In genomic region chr5:79143684-79144379, GRCh38 we compare ENCODE assay signal across 18 cellular contexts.
DNase-seq lines count a peak whose midpoint lies in the region; ATAC-seq and TF ChIP-seq lines count a peak whose summit lies in the region.
"Had no signal": no experiment of that assay in that cellular context is flagged by ENCODE, and none has a peak within 500 bp of the region (broad histone marks: within the 10 kb centered on the region; RNA-seq: fewer than 3 reads in every experiment).

No MANE protein-coding gene starts in this region.

- H3K4me1 Mint-ChIP-seq in activated naive CD4-positive, alpha-beta T cell treated with anti-CD3 and anti-CD28 coated beads, Interleukin-2, amount 10 ng/mL, durations not matched to agents 7 days and 5 days: no peaks in the 10 kb centered on the region
- H3K4me1 Mint-ChIP-seq: memory B cell had no signal

- H3K36me3 Mint-ChIP-seq in activated naive CD4-positive, alpha-beta T cell treated with anti-CD3 and anti-CD28 coated beads, Interleukin-2, amount 10 ng/mL, durations not matched to agents 7 days and 5 days: no peaks in the 10 kb centered on the region

- no peak for ATAC-seq in GM18868 (IDR thresholded peaks at IDR 0.05; ENCODE audit: unreplicated experiment)

- DNase-seq in AG10803 (ENCODE audit: low read depth): peak; percentile 25
- peak; percentile 84 for DNase-seq in HPDE6-E6E7 (ENCODE audit: extremely low spot score)
- peak; percentile 16 for DNase-seq in astrocyte of the cerebellum (ENCODE audit: low read depth)
- peak in 33 of 42 donors; percentile 7 to 75 (median 39) for DNase-seq in head of caudate nucleus
- no peak for DNase-seq in activated naive CD4-positive, alpha-beta T cell treated with anti-CD3 and anti-CD28 coated beads, Interleukin-2, amount 10 ng/mL, durations not matched to agents 7 days and 5 days
- DNase-seq in NCI-H2196 treated with DMSO at 0.1 percent for 48 hours (lab: John Stamatoyannopoulos, UW; ENCODE audit: unreplicated experiment): no peak
- DNase-seq in activated CD4-positive, alpha-beta T cell treated with anti-CD3 and anti-CD28 coated beads, Interleukin-2, amount 50 U/mL, for 4 hours: no peak
- DNase-seq: activated CD4-positive, CD25-positive, alpha-beta regulatory T cell; activated T-cell treated with anti-CD3 and anti-CD28 coated beads for 4 hours; adrenal gland; GDM1; hippocampal formation; MV-4-11; NCI-H226; SHP77 had no signal

- no peak overlapping the region for H3K4me3 ChIP-seq in AG10803 (ENCODE audit: low read length)
- no peak overlapping the region for H3K4me3 ChIP-seq in astrocyte of the cerebellum (ENCODE audit: low read depth, low read length)
- H3K4me3 ChIP-seq: adrenal gland, vagina had no signal

- CTCF ChIA-PET in activated naive CD4-positive, alpha-beta T cell treated with anti-CD3 and anti-CD28 coated beads, Interleukin-2, amount 10 ng/mL, durations not matched to agents 7 days and 5 days (lab: Charles Lee): no interaction called here

- intact Hi-C loops in head of caudate nucleus (cut with DNase I): loop anchor here (10.0 kb wide), 1 partner anchor 81 kb away; no protein-coding TSS in a partner anchor

- in situ Hi-C loops in astrocyte of the cerebellum (cut with HindIII; ENCODE audit: low sequenced_read_pairs): no loop called here

- H3K27me3 Mint-ChIP-seq in activated naive CD4-positive, alpha-beta T cell treated with anti-CD3 and anti-CD28 coated beads, Interleukin-2, amount 10 ng/mL, durations not matched to agents 7 days and 5 days: peaks cover 15% of the 10 kb centered on the region

- peaks cover 4% of the 10 kb centered on the region for H3K9me3 Mint-ChIP-seq in activated naive CD4-positive, alpha-beta T cell treated with anti-CD3 and anti-CD28 coated beads, Interleukin-2, amount 10 ng/mL, durations not matched to agents 7 days and 5 days

- TF ChIP-seq CTCF in AG10803 (conservative IDR thresholded peaks at IDR 0.05; ENCODE audit: low read length): no peak
- no peak for TF ChIP-seq CTCF in astrocyte of the cerebellum (IDR thresholded peaks at IDR 0.05; ENCODE audit: low read depth, low read length, missing control alignments)

- H3K27ac Mint-ChIP-seq in activated naive CD4-positive, alpha-beta T cell treated with anti-CD3 and anti-CD28 coated beads, Interleukin-2, amount 10 ng/mL, durations not matched to agents 7 days and 5 days: no peak overlapping the region
- H3K27ac Mint-ChIP-seq: memory B cell had no signal

- no peak overlapping the region for H3K4me3 Mint-ChIP-seq in activated naive CD4-positive, alpha-beta T cell treated with anti-CD3 and anti-CD28 coated beads, Interleukin-2, amount 10 ng/mL, durations not matched to agents 7 days and 5 days
- H3K4me3 Mint-ChIP-seq: memory B cell had no signal

Comparison
In these comparisons a context has a peak if more than half of its experiments do, and no peak if none do; other contexts are left out.
1. DNase-seq: peak in AG10803 (single experiment), HPDE6-E6E7 (single experiment), astrocyte of the cerebellum (single experiment) and head of caudate nucleus (33 of 42); none in activated naive CD4-positive, alpha-beta T cell treated with anti-CD3 and anti-CD28 coated beads, Interleukin-2, amount 10 ng/mL, durations not matched to agents 7 days and 5 days (single experiment), NCI-H2196 treated with DMSO at 0.1 percent for 48 hours (single experiment) and activated CD4-positive, alpha-beta T cell treated with anti-CD3 and anti-CD28 coated beads, Interleukin-2, amount 50 U/mL, for 4 hours (0 of 2).